ENCODE assay signal across 1 cellular context in the genomic region with DNA sequence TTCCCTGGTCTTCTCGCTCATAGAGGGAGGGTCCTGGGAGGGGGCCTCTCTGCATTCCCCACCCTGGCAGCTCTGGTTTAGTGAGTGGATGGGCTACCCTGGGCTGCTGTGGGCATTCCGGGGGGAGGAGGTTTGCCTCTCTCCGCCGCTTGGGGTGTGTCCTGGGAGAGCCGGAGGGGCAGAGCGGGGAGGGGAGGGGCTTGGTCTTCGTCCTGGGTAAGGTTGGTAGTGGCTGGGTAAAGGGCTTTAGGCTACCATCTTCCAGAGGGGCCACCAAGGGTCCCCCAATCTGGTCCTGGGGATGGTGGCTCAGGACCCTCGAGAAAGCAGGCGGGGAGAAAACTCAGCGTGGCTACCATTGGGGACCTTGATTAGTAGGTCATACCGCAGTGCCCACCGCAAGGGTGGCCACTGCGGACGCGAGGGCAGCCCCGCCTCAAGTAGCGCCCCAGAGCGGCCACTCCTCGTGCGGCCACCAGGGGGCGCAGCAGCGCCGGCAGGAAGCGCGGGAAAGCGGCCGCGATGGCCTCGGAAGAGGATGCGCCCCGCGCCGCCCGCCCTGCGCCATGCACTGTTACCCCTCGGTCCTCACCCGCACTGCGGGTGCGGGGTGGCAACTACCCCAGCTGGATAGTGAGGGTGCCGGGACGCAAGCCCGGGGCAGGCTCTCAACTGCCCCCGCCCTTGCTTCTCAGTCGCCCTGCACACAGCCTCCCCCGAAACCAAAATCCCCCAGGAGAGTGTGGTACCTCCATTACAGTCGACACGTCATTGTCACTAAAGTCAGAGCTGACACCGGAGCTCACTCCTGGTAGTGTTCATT.
TF ChIP-seq lines count a peak whose summit lies in the region.

No MANE protein-coding gene starts in this region.

TF ChIP-seq in WTC11, 78 proteins besides CTCF, POLR2A, EP300 and RAD21 (continued from another document):
- TF ChIP-seq FOXK1 (CRISPR knock-in tag; IDR thresholded peaks at IDR 0.05) (peak; percentile 65), TEAD1 (CRISPR knock-in tag; IDR thresholded peaks at IDR 0.05) (no peak; the same call in 1 of the 2 replicates)
- TF ChIP-seq, protein P1, sequence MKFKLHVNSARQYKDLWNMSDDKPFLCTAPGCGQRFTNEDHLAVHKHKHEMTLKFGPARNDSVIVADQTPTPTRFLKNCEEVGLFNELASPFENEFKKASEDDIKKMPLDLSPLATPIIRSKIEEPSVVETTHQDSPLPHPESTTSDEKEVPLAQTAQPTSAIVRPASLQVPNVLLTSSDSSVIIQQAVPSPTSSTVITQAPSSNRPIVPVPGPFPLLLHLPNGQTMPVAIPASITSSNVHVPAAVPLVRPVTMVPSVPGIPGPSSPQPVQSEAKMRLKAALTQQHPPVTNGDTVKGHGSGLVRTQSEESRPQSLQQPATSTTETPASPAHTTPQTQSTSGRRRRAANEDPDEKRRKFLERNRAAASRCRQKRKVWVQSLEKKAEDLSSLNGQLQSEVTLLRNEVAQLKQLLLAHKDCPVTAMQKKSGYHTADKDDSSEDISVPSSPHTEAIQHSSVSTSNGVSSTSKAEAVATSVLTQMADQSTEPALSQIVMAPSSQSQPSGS (CRISPR knock-in tag; IDR thresholded peaks at IDR 0.05; ENCODE audit: borderline replicate concordance, low read depth): no peak
TF ChIP-seq in WTC11: peak in this region for 26.
